In genomic region chr16:75238132-75238852, GRCh38 we compare ENCODE assay signal across 8 cellular contexts. TPM values are rescaled to one million over a fixed set of nuclear protein-coding genes. Genes with fewer than 3 reads are reported as not detected.
DNase-seq lines count a peak whose midpoint lies in the region; ATAC-seq, FAIRE-seq and TF ChIP-seq lines count a peak whose summit lies in the region.

No MANE protein-coding gene starts in this region.

- no peak overlapping the region for H3K4me3 ChIP-seq in brain microvascular endothelial cell (ENCODE audit: low read depth, low read length)
- no peak overlapping the region for H3K4me3 ChIP-seq in keratinocyte (ENCODE audit: control insufficient read depth in 2 of 3, extremely low read depth in 1 of 3, insufficient read depth in 2 of 3, low read depth in 1 of 3, low read length in 3 of 3)
- no peak overlapping the region for H3K4me3 ChIP-seq in suprapubic skin

- H3K9me3 Mint-ChIP-seq in activated CD8-positive, alpha-beta memory T cell treated with anti-CD3 and anti-CD28 coated beads, Interleukin-2, amount 10 ng/mL, durations not matched to agents 7 days and 5 days (ENCODE audit: low read depth), result no peaks in the 10 kb centered on the region

- H3K79me2 ChIP-seq in keratinocyte (ENCODE audit: control insufficient read depth, insufficient read depth, low read length), result peaks cover 90% of the 10 kb centered on the region

- 56% methylated on average over 6 of the region's 25 CpGs for WGBS in suprapubic skin

- no peak overlapping the region for H3K4me3 Mint-ChIP-seq in activated CD8-positive, alpha-beta memory T cell treated with anti-CD3 and anti-CD28 coated beads, Interleukin-2, amount 10 ng/mL, durations not matched to agents 7 days and 5 days

- H3K4me1 Mint-ChIP-seq in activated CD8-positive, alpha-beta memory T cell treated with anti-CD3 and anti-CD28 coated beads, Interleukin-2, amount 10 ng/mL, durations not matched to agents 7 days and 5 days, result peaks cover 2% of the 10 kb centered on the region

- peaks cover 12% of the 10 kb centered on the region for H4K20me1 ChIP-seq in keratinocyte (ENCODE audit: control insufficient read depth, extremely low read depth, insufficient read depth, low read length)

- TF ChIP-seq POLR2A in suprapubic skin (IDR thresholded peaks at IDR 0.05), result no peak

- no peaks in the 10 kb centered on the region for H3K27me3 Mint-ChIP-seq in activated CD8-positive, alpha-beta memory T cell treated with anti-CD3 and anti-CD28 coated beads, Interleukin-2, amount 10 ng/mL, durations not matched to agents 7 days and 5 days

- in situ Hi-C loops in brain microvascular endothelial cell (cut with HindIII; ENCODE audit: low pct_ligation_motif_present, low sequenced_read_pairs), result no loop called here
- in situ Hi-C loops in GM13976 (cut with MboI; ENCODE audit: low sequenced_read_pairs, unreplicated experiment), result no loop called here

- H3K36me3 Mint-ChIP-seq in activated CD8-positive, alpha-beta memory T cell treated with anti-CD3 and anti-CD28 coated beads, Interleukin-2, amount 10 ng/mL, durations not matched to agents 7 days and 5 days, result no peaks in the 10 kb centered on the region

- peaks cover 70% of the 10 kb centered on the region for H3K36me3 ChIP-seq in brain microvascular endothelial cell (replicated peaks)
- peaks cover 50 to 63% of the 10 kb centered on the region in 2 experiments for H3K36me3 ChIP-seq in keratinocyte (ENCODE audit: control insufficient read depth in 2 of 2, extremely low read depth in 1 of 2, insufficient read depth in 2 of 2, low read length in 2 of 2)
- H3K36me3 ChIP-seq in suprapubic skin, result peaks cover 42% of the 10 kb centered on the region

- FAIRE-seq in keratinocyte (lab: Jason Lieb, UNC), result no peak

- peak; percentile 35 for TF ChIP-seq CTCF in brain microvascular endothelial cell (IDR thresholded peaks at IDR 0.05; ENCODE audit: low read depth, low read length, missing control alignments)
- no peak for TF ChIP-seq CTCF in keratinocyte (optimal IDR thresholded peaks at IDR 0.05 in 1 of 3, IDR thresholded peaks at IDR 0.05 in 1 of 3, conservative IDR thresholded peaks at IDR 0.05 in 1 of 3; ENCODE audit: extremely low read depth in 1 of 3, insufficient read depth in 2 of 3, low read length in 3 of 3)
- no peak for TF ChIP-seq CTCF in suprapubic skin (IDR thresholded peaks at IDR 0.05)
- no peak for TF ChIP-seq CTCF in GM13976 (IDR thresholded peaks at IDR 0.05; ENCODE audit: borderline replicate concordance, control extremely low read depth, extremely low read depth, insufficient read depth, missing control alignments)

- peak overlapping the region; percentile 41 for H3K9ac ChIP-seq in keratinocyte (ENCODE audit: control insufficient read depth, extremely low read depth, insufficient read depth, low read length)

- H3K27me3 ChIP-seq in brain microvascular endothelial cell (replicated peaks), result no peaks in the 10 kb centered on the region
- no peaks in the 10 kb centered on the region for H3K27me3 ChIP-seq in keratinocyte (ENCODE audit: control insufficient read depth, extremely low read depth, insufficient read depth, low read length)
- no peaks in the 10 kb centered on the region for H3K27me3 ChIP-seq in suprapubic skin

- H3K4me2 ChIP-seq in keratinocyte (ENCODE audit: control insufficient read depth, extremely low read depth, insufficient read depth, low read depth, low read length), result peak overlapping the region; percentile 17

- H2AFZ ChIP-seq in keratinocyte (ENCODE audit: control insufficient read depth, low read length), result no peak overlapping the region

- H3K27ac Mint-ChIP-seq in activated CD8-positive, alpha-beta memory T cell treated with anti-CD3 and anti-CD28 coated beads, Interleukin-2, amount 10 ng/mL, durations not matched to agents 7 days and 5 days, result no peak overlapping the region

- no peak for TF ChIP-seq EP300 in suprapubic skin (IDR thresholded peaks at IDR 0.05)

- peaks cover 27% of the 10 kb centered on the region for H3K4me1 ChIP-seq in keratinocyte (ENCODE audit: control insufficient read depth, extremely low read depth, insufficient read depth, low read length)
- peaks cover 41% of the 10 kb centered on the region for H3K4me1 ChIP-seq in suprapubic skin

- H3K27ac ChIP-seq in brain microvascular endothelial cell (peak overlapping the region; percentile 93), keratinocyte (ENCODE audit: control insufficient read depth, insufficient read depth, low read length) (peak overlapping the region; percentile 40), suprapubic skin (peak overlapping the region; percentile 66)

- CTCF ChIA-PET in activated CD8-positive, alpha-beta memory T cell treated with anti-CD3 and anti-CD28 coated beads, Interleukin-2, amount 10 ng/mL, durations not matched to agents 7 days and 5 days (lab: Charles Lee), result interaction anchor here (1.5 to 2.1 kb wide), 2 partner anchors 39 to 156 kb away, joined by 3 to 6 read pairs; no protein-coding TSS in a partner anchor

- peak; percentile 36 for DNase-seq in HT1080 (ENCODE audit: low read depth)
- peak; percentile 81 for DNase-seq in brain microvascular endothelial cell
- DNase-seq in keratinocyte (ENCODE audit: low read depth, low spot score), result no peak
- DNase-seq in suprapubic skin (ENCODE audit: low spot score in 2 of 2), result peak in 1 of 2 donors; percentile 81
- DNase-seq in GM13976 (ENCODE audit: low spot score), result no peak
- no peak for DNase-seq in NCI-H526 treated with DMSO at 0.1 percent for 48 hours (lab: John Stamatoyannopoulos, UW)
- no peak for DNase-seq in activated CD8-positive, alpha-beta memory T cell treated with anti-CD3 and anti-CD28 coated beads, Interleukin-2, amount 10 ng/mL, durations not matched to agents 7 days and 5 days
- DNase-seq in NCI-H524 treated with DMSO at 0.1 percent for 48 hours (lab: John Stamatoyannopoulos, UW), result no peak

- H3K9me1 ChIP-seq in keratinocyte (ENCODE audit: control insufficient read depth, extremely low read depth, insufficient read depth, low read length), result no peaks in the 10 kb centered on the region

- dilution Hi-C loops in keratinocyte (cut with MboI; ENCODE audit: extremely low pct_ligation_motif_present, low sequenced_read_pairs), result loop anchor here (25.0 kb wide), 1 partner anchor 149 kb away; no protein-coding TSS in a partner anchor

- no peaks in the 10 kb centered on the region for H3K9me3 ChIP-seq in keratinocyte (ENCODE audit: control insufficient read depth, low read depth, low read length)
- H3K9me3 ChIP-seq in suprapubic skin, result no peaks in the 10 kb centered on the region

- no peak for ATAC-seq in activated CD8-positive, alpha-beta memory T cell treated with anti-CD3 and anti-CD28 coated beads, Interleukin-2, amount 10 ng/mL, durations not matched to agents 7 days and 5 days

RNA-seq across cellular contexts. Expression of gene BCAR1, which starts 13.1 kb away (rescaled TPM):
- 81.0 and 92.8 TPM in 2 replicates for total RNA-seq in HT1080 (2014; rRNA removed; shearing (Covaris generic))
- polyA plus RNA-seq in HT1080 (2015; cell fraction: cytosol; rRNA removed), result 55.0 and 60.8 TPM in 2 replicates
- polyA plus RNA-seq in HT1080 (2015; cell fraction: nucleus; rRNA removed), result 68.5 and 82.8 TPM in 2 replicates
- 17.8 to 31.2 TPM (median 23.0 TPM) in 3 replicates for polyA plus RNA-seq in keratinocyte
- polyA plus RNA-seq in keratinocyte (2011; ENCODE audit: low read depth), result 5.9 TPM
- 17.0 and 40.3 TPM in 2 replicates for polyA plus RNA-seq in keratinocyte (2011; cell fraction: cytosol; rRNA removed)
- 69.0 and 79.0 TPM in 2 replicates for polyA plus RNA-seq in keratinocyte (2011; cell fraction: nucleus; rRNA removed)
- 19.6 and 63.8 TPM in 2 replicates for polyA plus RNA-seq in keratinocyte (2012; ENCODE audit: low replicate concordance)
- 11.9 to 55.2 TPM (median 18.5 TPM) in 3 replicates for polyA minus RNA-seq in keratinocyte
- polyA minus RNA-seq in keratinocyte (2011; cell fraction: cytosol; rRNA and poly(A)+ RNA removed), result 51.2 TPM
- polyA minus RNA-seq in keratinocyte (2011; cell fraction: nucleus; rRNA and poly(A)+ RNA removed), result 45.5 TPM in 2 replicates
- 10 to 100 TPM; 26.5 to 39.2 (median 30.9) TPM for total RNA-seq in suprapubic skin
- under 1 TPM in 1 of 2 experiments, not detected in 1; 0.19 TPM for total RNA-seq in activated CD8-positive, alpha-beta memory T cell treated with anti-CD3 and anti-CD28 coated beads, Interleukin-2, amount 10 ng/mL, durations not matched to agents 7 days and 5 days

RNA-seq across cellular contexts. Expression of gene CTRB1, which starts 19.5 kb away (rescaled TPM):
- not detected in 2 replicates for total RNA-seq in HT1080 (2014; rRNA removed; shearing (Covaris generic))
- not detected in 2 replicates for polyA plus RNA-seq in HT1080 (2015; cell fraction: cytosol; rRNA removed)
- polyA plus RNA-seq in HT1080 (2015; cell fraction: nucleus; rRNA removed), result not detected in 2 replicates
- not detected in 3 replicates for polyA plus RNA-seq in keratinocyte
- polyA plus RNA-seq in keratinocyte (2011; ENCODE audit: low read depth), result not detected
- not detected in 2 replicates for polyA plus RNA-seq in keratinocyte (2011; cell fraction: cytosol; rRNA removed)
- polyA plus RNA-seq in keratinocyte (2011; cell fraction: nucleus; rRNA removed), result not detected in 2 replicates
- 0.21 TPM in 1 of 2 replicates, not detected in the other for polyA plus RNA-seq in keratinocyte (2012; ENCODE audit: low replicate concordance)
- polyA minus RNA-seq in keratinocyte, result not detected in 3 replicates
- polyA minus RNA-seq in keratinocyte (2011; cell fraction: cytosol; rRNA and poly(A)+ RNA removed), result not detected
- polyA minus RNA-seq in keratinocyte (2011; cell fraction: nucleus; rRNA and poly(A)+ RNA removed), result not detected in 2 replicates
- not detected for total RNA-seq in suprapubic skin
- not detected for total RNA-seq in activated CD8-positive, alpha-beta memory T cell treated with anti-CD3 and anti-CD28 coated beads, Interleukin-2, amount 10 ng/mL, durations not matched to agents 7 days and 5 days

RNA-seq across cellular contexts. Expression of gene CTRB2, which starts 31.3 kb away (rescaled TPM):
- not detected in 2 replicates for total RNA-seq in HT1080 (2014; rRNA removed; shearing (Covaris generic))
- polyA plus RNA-seq in HT1080 (2015; cell fraction: cytosol; rRNA removed), result not detected in 2 replicates
- not detected in 2 replicates for polyA plus RNA-seq in HT1080 (2015; cell fraction: nucleus; rRNA removed)
- not detected in 3 replicates for polyA plus RNA-seq in keratinocyte
- polyA plus RNA-seq in keratinocyte (2011; ENCODE audit: low read depth), result not detected
- not detected in 2 replicates for polyA plus RNA-seq in keratinocyte (2011; cell fraction: cytosol; rRNA removed)
- polyA plus RNA-seq in keratinocyte (2011; cell fraction: nucleus; rRNA removed), result not detected in 2 replicates
- not detected in 2 replicates for polyA plus RNA-seq in keratinocyte (2012; ENCODE audit: low replicate concordance)
- not detected in 3 replicates for polyA minus RNA-seq in keratinocyte
- not detected for polyA minus RNA-seq in keratinocyte (2011; cell fraction: cytosol; rRNA and poly(A)+ RNA removed)
- not detected in 2 replicates for polyA minus RNA-seq in keratinocyte (2011; cell fraction: nucleus; rRNA and poly(A)+ RNA removed)
- not detected for total RNA-seq in suprapubic skin
- not detected for total RNA-seq in activated CD8-positive, alpha-beta memory T cell treated with anti-CD3 and anti-CD28 coated beads, Interleukin-2, amount 10 ng/mL, durations not matched to agents 7 days and 5 days

Comparison
In these comparisons a context has a peak if more than half of its experiments do, and no peak if none do; other contexts are left out.
1. DNase-seq: peak in HT1080 (single experiment) and brain microvascular endothelial cell (single experiment); none in keratinocyte (single experiment), GM13976 (single experiment), NCI-H526 treated with DMSO at 0.1 percent for 48 hours (single experiment), activated CD8-positive, alpha-beta memory T cell treated with anti-CD3 and anti-CD28 coated beads, Interleukin-2, amount 10 ng/mL, durations not matched to agents 7 days and 5 days (single experiment) and NCI-H524 treated with DMSO at 0.1 percent for 48 hours (single experiment).
2. H3K27ac ChIP-seq: peak in every context shown above with its lines; median percentile 93 in brain microvascular endothelial cell; 66 in suprapubic skin; 40 in keratinocyte.
3. RNA of gene BCAR1, which starts 13.1 kb away (total RNA-seq): 81.0 to 92.8 TPM in HT1080 and 26.5 to 39.2 TPM in suprapubic skin; 0.19 TPM in activated CD8-positive, alpha-beta memory T cell treated with anti-CD3 and anti-CD28 coated beads, Interleukin-2, amount 10 ng/mL, durations not matched to agents 7 days and 5 days; every median in the first group is over 10 times any median in the second.